In genomic region chr2:189015378-189015777, GRCh38 we compare ENCODE assay signal across 1 cellular context.
TF ChIP-seq lines count a peak whose summit lies in the region.

No MANE protein-coding gene starts in this region.

TF ChIP-seq in GM23338, 12 proteins besides CTCF, POLR2A, EP300 and RAD21 (continued from another document):
- TF ChIP-seq, protein P1, sequence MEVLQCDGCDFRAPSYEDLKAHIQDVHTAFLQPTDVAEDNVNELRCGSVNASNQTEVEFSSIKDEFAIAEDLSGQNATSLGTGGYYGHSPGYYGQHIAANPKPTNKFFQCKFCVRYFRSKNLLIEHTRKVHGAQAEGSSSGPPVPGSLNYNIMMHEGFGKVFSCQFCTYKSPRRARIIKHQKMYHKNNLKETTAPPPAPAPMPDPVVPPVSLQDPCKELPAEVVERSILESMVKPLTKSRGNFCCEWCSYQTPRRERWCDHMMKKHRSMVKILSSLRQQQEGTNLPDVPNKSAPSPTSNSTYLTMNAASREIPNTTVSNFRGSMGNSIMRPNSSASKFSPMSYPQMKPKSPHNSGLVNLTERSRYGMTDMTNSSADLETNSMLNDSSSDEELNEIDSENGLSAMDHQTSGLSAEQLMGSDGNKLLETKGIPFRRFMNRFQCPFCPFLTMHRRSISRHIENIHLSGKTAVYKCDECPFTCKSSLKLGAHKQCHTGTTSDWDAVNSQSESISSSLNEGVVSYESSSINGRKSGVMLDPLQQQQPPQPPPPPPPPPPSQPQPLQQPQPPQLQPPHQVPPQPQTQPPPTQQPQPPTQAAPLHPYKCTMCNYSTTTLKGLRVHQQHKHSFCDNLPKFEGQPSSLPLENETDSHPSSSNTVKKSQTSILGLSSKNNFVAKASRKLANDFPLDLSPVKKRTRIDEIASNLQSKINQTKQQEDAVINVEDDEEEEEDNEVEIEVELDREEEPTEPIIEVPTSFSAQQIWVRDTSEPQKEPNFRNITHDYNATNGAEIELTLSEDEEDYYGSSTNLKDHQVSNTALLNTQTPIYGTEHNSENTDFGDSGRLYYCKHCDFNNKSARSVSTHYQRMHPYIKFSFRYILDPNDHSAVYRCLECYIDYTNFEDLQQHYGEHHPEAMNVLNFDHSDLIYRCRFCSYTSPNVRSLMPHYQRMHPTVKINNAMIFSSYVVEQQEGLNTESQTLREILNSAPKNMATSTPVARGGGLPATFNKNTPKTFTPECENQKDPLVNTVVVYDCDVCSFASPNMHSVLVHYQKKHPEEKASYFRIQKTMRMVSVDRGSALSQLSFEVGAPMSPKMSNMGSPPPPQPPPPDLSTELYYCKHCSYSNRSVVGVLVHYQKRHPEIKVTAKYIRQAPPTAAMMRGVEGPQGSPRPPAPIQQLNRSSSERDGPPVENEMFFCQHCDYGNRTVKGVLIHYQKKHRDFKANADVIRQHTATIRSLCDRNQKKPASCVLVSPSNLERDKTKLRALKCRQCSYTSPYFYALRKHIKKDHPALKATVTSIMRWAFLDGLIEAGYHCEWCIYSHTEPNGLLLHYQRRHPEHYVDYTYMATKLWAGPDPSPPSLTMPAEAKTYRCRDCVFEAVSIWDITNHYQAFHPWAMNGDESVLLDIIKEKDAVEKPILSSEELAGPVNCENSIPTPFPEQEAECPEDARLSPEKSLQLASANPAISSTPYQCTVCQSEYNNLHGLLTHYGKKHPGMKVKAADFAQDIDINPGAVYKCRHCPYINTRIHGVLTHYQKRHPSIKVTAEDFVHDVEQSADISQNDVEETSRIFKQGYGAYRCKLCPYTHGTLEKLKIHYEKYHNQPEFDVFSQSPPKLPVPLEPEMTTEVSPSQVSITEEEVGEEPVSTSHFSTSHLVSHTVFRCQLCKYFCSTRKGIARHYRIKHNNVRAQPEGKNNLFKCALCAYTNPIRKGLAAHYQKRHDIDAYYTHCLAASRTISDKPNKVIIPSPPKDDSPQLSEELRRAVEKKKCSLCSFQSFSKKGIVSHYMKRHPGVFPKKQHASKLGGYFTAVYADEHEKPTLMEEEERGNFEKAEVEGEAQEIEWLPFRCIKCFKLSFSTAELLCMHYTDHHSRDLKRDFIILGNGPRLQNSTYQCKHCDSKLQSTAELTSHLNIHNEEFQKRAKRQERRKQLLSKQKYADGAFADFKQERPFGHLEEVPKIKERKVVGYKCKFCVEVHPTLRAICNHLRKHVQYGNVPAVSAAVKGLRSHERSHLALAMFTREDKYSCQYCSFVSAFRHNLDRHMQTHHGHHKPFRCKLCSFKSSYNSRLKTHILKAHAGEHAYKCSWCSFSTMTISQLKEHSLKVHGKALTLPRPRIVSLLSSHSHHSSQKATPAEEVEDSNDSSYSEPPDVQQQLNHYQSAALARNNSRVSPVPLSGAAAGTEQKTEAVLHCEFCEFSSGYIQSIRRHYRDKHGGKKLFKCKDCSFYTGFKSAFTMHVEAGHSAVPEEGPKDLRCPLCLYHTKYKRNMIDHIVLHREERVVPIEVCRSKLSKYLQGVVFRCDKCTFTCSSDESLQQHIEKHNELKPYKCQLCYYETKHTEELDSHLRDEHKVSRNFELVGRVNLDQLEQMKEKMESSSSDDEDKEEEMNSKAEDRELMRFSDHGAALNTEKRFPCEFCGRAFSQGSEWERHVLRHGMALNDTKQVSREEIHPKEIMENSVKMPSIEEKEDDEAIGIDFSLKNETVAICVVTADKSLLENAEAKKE (CRISPR knock-in tag; IDR thresholded peaks at IDR 0.05): no peak
- TF ChIP-seq CREB1 (CRISPR knock-in tag; IDR thresholded peaks at IDR 0.05; ENCODE audit: low read depth): no peak
- TF ChIP-seq, protein P2, sequence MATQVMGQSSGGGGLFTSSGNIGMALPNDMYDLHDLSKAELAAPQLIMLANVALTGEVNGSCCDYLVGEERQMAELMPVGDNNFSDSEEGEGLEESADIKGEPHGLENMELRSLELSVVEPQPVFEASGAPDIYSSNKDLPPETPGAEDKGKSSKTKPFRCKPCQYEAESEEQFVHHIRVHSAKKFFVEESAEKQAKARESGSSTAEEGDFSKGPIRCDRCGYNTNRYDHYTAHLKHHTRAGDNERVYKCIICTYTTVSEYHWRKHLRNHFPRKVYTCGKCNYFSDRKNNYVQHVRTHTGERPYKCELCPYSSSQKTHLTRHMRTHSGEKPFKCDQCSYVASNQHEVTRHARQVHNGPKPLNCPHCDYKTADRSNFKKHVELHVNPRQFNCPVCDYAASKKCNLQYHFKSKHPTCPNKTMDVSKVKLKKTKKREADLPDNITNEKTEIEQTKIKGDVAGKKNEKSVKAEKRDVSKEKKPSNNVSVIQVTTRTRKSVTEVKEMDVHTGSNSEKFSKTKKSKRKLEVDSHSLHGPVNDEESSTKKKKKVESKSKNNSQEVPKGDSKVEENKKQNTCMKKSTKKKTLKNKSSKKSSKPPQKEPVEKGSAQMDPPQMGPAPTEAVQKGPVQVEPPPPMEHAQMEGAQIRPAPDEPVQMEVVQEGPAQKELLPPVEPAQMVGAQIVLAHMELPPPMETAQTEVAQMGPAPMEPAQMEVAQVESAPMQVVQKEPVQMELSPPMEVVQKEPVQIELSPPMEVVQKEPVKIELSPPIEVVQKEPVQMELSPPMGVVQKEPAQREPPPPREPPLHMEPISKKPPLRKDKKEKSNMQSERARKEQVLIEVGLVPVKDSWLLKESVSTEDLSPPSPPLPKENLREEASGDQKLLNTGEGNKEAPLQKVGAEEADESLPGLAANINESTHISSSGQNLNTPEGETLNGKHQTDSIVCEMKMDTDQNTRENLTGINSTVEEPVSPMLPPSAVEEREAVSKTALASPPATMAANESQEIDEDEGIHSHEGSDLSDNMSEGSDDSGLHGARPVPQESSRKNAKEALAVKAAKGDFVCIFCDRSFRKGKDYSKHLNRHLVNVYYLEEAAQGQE (IDR thresholded peaks at IDR 0.05; ENCODE audit: unreplicated experiment): no peak
- no peak for TF ChIP-seq JUNB (IDR thresholded peaks at IDR 0.05; ENCODE audit: unreplicated experiment)
- no peak for TF ChIP-seq STAT1 (IDR thresholded peaks at IDR 0.05; ENCODE audit: unreplicated experiment)
- no peak for TF ChIP-seq NANOG (IDR thresholded peaks at IDR 0.05; ENCODE audit: borderline replicate concordance)
TF ChIP-seq in GM23338: peak in this region for 0.
